Comparison of ENCODE assay signal across 8 cellular contexts in the genomic region with DNA sequence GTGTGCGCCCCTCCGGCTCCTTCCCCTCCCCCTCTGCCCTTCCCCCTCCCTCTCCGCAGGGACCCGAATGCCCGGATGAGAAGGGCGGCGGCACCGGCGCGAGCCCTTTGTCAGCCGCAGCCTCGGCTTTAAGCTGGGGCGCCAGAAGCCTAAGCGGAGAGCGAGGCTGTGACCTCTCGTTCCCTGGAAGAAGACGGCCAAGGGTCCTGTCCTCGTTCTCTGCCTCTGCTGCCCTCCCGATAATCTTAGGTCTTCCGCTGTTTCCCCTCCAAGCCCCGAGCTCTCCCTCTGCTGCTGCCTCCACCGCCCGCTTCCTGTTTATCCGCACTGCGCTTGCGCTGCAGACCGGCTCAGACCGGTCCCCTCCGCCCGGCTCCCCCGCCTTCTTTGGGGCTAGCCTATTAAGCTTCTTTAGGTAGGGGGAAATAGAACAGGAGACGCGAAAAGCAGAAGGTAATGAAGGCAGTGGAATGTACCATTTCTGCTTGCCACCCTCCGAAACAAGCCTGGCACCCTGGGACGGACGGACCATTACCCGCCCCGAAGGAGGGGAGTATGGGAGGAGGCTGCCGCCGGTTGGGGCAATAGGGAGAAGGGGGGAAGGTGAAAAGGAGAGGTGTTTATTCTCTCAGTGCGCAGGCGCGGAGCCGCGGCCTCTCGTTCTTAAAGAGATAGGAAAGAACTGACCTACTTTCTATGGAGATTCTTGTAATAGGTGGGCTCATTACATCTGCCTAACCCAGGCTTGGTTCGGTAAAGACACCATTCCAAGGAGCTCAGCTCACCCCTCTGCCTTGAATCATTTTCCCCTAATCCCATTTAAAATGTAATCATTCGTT.
DNase-seq lines count a peak whose midpoint lies in the region; ATAC-seq and FAIRE-seq lines count a peak whose summit lies in the region.

OGA (minus strand) TSS at position 326 of the 839 bp plus-strand sequence. CDS start 422 bp downstream, outside the sequence.

- peaks cover 34% of the 10 kb centered on the region for H3K36me3 Mint-ChIP-seq in effector memory CD8-positive, alpha-beta T cell (ENCODE audit: insufficient read depth)

- H3K4me3 Mint-ChIP-seq in effector memory CD8-positive, alpha-beta T cell = peak within 1 kb of the TSS; percentile 88 to 98

- H3K9me3 Mint-ChIP-seq in effector memory CD8-positive, alpha-beta T cell = no peaks in the 10 kb centered on the region

- FAIRE-seq in HTR-8/SVneo (lab: Jason Lieb, UNC) = peak; percentile 94

- no peaks in the 10 kb centered on the region for H3K27me3 Mint-ChIP-seq in effector memory CD8-positive, alpha-beta T cell

- ATAC-seq in GM21367 (IDR thresholded peaks at IDR 0.05; ENCODE audit: unreplicated experiment) = peak; percentile 79
- ATAC-seq in effector memory CD8-positive, alpha-beta T cell (replicated peaks) = peak; percentile 90

- H3K4me1 Mint-ChIP-seq in effector memory CD8-positive, alpha-beta T cell (ENCODE audit: low read depth in 2 of 2) = peaks cover 30 to 46% of the 10 kb centered on the region in 2 donors

- H3K27ac Mint-ChIP-seq in effector memory CD8-positive, alpha-beta T cell = peak within 1 kb of the TSS; percentile 95 to 98

- DNase-seq in COLO829 (ENCODE audit: low spot score) (peak; percentile 94), HTR-8/SVneo (ENCODE audit: insufficient read length, low spot score) (peak; percentile 97), NOMO-1 treated with dmso at 0.1 percent for 144 hours (lab: John Stamatoyannopoulos, UW; ENCODE audit: unreplicated experiment) (peak; percentile 99), medulla oblongata (ENCODE audit: extremely low spot score) (peak; percentile 98)
- peak; percentile 77 to 92 (median 88) for DNase-seq in activated CD8-positive, alpha-beta memory T cell treated with anti-CD3 and anti-CD28 coated beads for 48 hours (ENCODE audit: low read depth in 2 of 3, low spot score in 2 of 3)
- DNase-seq in effector memory CD8-positive, alpha-beta T cell = peak; percentile 95 to 97 (median 96)
- peak; percentile 97 for DNase-seq in stimulated activated CD8-positive, alpha-beta memory T cell treated with anti-CD3 and anti-CD28 coated beads, Interleukin-12 subunit alpha, Interleukin-12 subunit beta, amount 100 ng/mL, for 1 hour (ENCODE audit: low read depth)

Comparison
In these comparisons a context has a peak if more than half of its experiments do, and no peak if none do; other contexts are left out.
1. Peak in every context shown above with its lines: DNase-seq and ATAC-seq.